16 cellular contexts compared by ENCODE assay signal in the genomic region with DNA sequence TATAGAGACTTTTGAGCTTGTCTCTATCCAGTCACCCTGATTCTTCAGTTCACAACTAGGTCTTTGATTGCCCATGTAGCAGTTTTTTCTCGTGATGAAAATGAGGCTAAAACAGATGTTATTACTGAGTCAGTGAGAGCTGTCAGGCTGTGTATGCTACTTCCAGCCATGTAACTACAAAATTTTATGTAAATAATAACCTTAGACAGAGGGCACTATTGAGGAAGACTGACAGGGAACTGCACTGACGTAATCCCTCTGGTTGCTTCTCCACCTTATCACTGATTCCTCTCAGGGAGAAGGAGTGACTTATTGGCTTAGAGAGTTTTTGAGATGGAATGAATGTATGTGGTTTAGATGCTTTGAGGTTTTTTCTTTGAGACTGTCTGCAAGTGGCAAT.
DNase-seq lines count a peak whose midpoint lies in the region; ATAC-seq, FAIRE-seq and TF ChIP-seq lines count a peak whose summit lies in the region.
"Had no signal": no experiment of that assay in that cellular context is flagged by ENCODE, and none has a peak within 500 bp of the region (broad histone marks: within the 10 kb centered on the region; RNA-seq: fewer than 3 reads in every experiment).

No MANE protein-coding gene starts in this region.

- peak in 1 of 3 experiments; percentile 15; a peak in 1 of 6 replicates for TF ChIP-seq CTCF in K562 (IDR thresholded peaks at IDR 0.05 in 2 of 3, conservative IDR thresholded peaks at IDR 0.05 in 1 of 3; ENCODE audit: insufficient read depth in 2 of 3, low read depth in 1 of 3, low read length in 3 of 3)

- TF ChIP-seq POLR2A in K562 (conservative IDR thresholded peaks at IDR 0.05), result no peak

- H3K9me1 ChIP-seq in K562 (ENCODE audit: control insufficient read depth, insufficient read depth, low read length), result no peaks in the 10 kb centered on the region

- no peaks in the 10 kb centered on the region for H3K27me3 ChIP-seq in K562 (ENCODE audit: control insufficient read depth in 2 of 2, insufficient read depth in 2 of 2, low read length in 2 of 2)

- H3K4me3 ChIP-seq in K562, result no peak overlapping the region

- POLR2A ChIA-PET in K562 (lab: Yijun Ruan, JAX), result no interaction called here
- POLR2A ChIA-PET in activated CD8-positive, alpha-beta T cell treated with anti-CD3 and anti-CD28 coated beads, Interleukin-2, amount 10 ng/mL, durations not matched to agents 7 days and 5 days (lab: Charles Lee), result no interaction called here

- intact Hi-C loops in K562 (cut with micrococcal nuclease), result no loop called here

- DNase-seq in ELF-1 (ENCODE audit: low read depth, low spot score) (peak; percentile 2), KBM-7 (peak; percentile 29), RPMI7951 (ENCODE audit: low read depth) (peak; percentile 15), K562 (ENCODE audit: extremely low read depth in 1 of 4, low spot score in 3 of 4) (peak in 2 of 4 experiments; percentile 28 to 39)
- DNase-seq in activated CD8-positive, alpha-beta T cell treated with anti-CD3 and anti-CD28 coated beads, Interleukin-2, amount 10 ng/mL, durations not matched to agents 7 days and 5 days, result no peak
- DNase-seq: ACHN, AML-193, COR-L47, KG1, NCI-H187, NCI-H69 had no signal

- no peak overlapping the region for H3K27ac Mint-ChIP-seq in activated CD8-positive, alpha-beta T cell treated with anti-CD3 and anti-CD28 coated beads, Interleukin-2, amount 10 ng/mL, durations not matched to agents 7 days and 5 days

- FAIRE-seq in K562 (lab: Jason Lieb, UNC), result peak; percentile 42
- FAIRE-seq: H54 had no signal

- no peaks in the 10 kb centered on the region for H3K27me3 Mint-ChIP-seq in activated CD8-positive, alpha-beta T cell treated with anti-CD3 and anti-CD28 coated beads, Interleukin-2, amount 10 ng/mL, durations not matched to agents 7 days and 5 days (ENCODE audit: low read depth)

- H3K36me3 ChIP-seq in K562 (ENCODE audit: control insufficient read depth, insufficient read depth, low read length), result no peaks in the 10 kb centered on the region

- no peak overlapping the region for H3K4me3 Mint-ChIP-seq in activated CD8-positive, alpha-beta T cell treated with anti-CD3 and anti-CD28 coated beads, Interleukin-2, amount 10 ng/mL, durations not matched to agents 7 days and 5 days

- CTCF ChIA-PET in K562 (lab: Yijun Ruan, JAX; ENCODE audit: low intra/inter-chr PET ratio), result no interaction called here
- CTCF ChIA-PET in activated CD8-positive, alpha-beta T cell treated with anti-CD3 and anti-CD28 coated beads, Interleukin-2, amount 10 ng/mL, durations not matched to agents 7 days and 5 days (lab: Charles Lee), result no interaction called here

- no peak for TF ChIP-seq EP300 in K562 (IDR thresholded peaks at IDR 0.05; ENCODE audit: low read length)

- H4K20me1 ChIP-seq in K562 (replicated peaks; ENCODE audit: control insufficient read depth, insufficient read depth, low read length), result no peaks in the 10 kb centered on the region

- no peaks in the 10 kb centered on the region for H3K9me3 Mint-ChIP-seq in activated CD8-positive, alpha-beta T cell treated with anti-CD3 and anti-CD28 coated beads, Interleukin-2, amount 10 ng/mL, durations not matched to agents 7 days and 5 days (ENCODE audit: insufficient read depth)

- ATAC-seq in K562 (peak; percentile 88), GM21528 (IDR thresholded peaks at IDR 0.05; ENCODE audit: low FRiP score, unreplicated experiment) (no peak), GM21515 (IDR thresholded peaks at IDR 0.05; ENCODE audit: unreplicated experiment) (no peak)
- no peak for ATAC-seq in activated CD8-positive, alpha-beta T cell treated with anti-CD3 and anti-CD28 coated beads, Interleukin-2, amount 10 ng/mL, durations not matched to agents 7 days and 5 days

- no peak overlapping the region for H3K9ac ChIP-seq in K562 (ENCODE audit: insufficient read depth in 1 of 2, low read depth in 2 of 2, low read length in 2 of 2)

- H3K27ac ChIP-seq in K562 (ENCODE audit: extremely low read depth, low read depth, low read length), result no peak overlapping the region
- H3K27ac ChIP-seq: HL-60, RWPE1 had no signal

- H3K4me1 Mint-ChIP-seq in activated CD8-positive, alpha-beta T cell treated with anti-CD3 and anti-CD28 coated beads, Interleukin-2, amount 10 ng/mL, durations not matched to agents 7 days and 5 days (ENCODE audit: low read depth), result no peaks in the 10 kb centered on the region

- TF ChIP-seq RAD21 in K562 (CRISPR knock-in tag; conservative IDR thresholded peaks at IDR 0.05 in 1 of 2, IDR thresholded peaks at IDR 0.05 in 1 of 2), result peak in 1 of 2 experiments; percentile 28; a peak in 1 of 4 replicates

- BruUV-seq in K562 (replicated peaks; lab: Mats Ljungman, UMichigan), result no TSS peak

- 0 out of 5 replicates have a peak, but pooled peaks cover 0 to 7% of the 10 kb centered on the region in 2 experiments for H3K4me1 ChIP-seq in K562 (replicated peaks in 1 of 2; ENCODE audit: control insufficient read depth in 2 of 2, insufficient read depth in 2 of 2, low read length in 2 of 2)

- in situ Hi-C loops in KBM-7 (cut with MboI; ENCODE audit: low pct_unique_long_range_greater_than_20kb, low sequenced_read_pairs) (no loop called here), K562 (cut with MboI) (no loop called here)

- H2AFZ ChIP-seq in K562 (ENCODE audit: low read depth, low read length), result no peak overlapping the region

- H3K36me3 Mint-ChIP-seq in activated CD8-positive, alpha-beta T cell treated with anti-CD3 and anti-CD28 coated beads, Interleukin-2, amount 10 ng/mL, durations not matched to agents 7 days and 5 days (ENCODE audit: low read depth), result no peaks in the 10 kb centered on the region

- H3K4me2 ChIP-seq in K562 (ENCODE audit: insufficient read depth, low read length), result no peak overlapping the region

- H3K79me2 ChIP-seq in K562 (ENCODE audit: control insufficient read depth, insufficient read depth, low read length), result no peaks in the 10 kb centered on the region

- WGBS in K562 (ENCODE audit: insufficient coverage, low coverage, missing lambda C conversion rate), result 3% methylated on average over 2 of the region's 2 CpGs

- no peaks in the 10 kb centered on the region for H3K9me3 ChIP-seq in K562 (replicated peaks; ENCODE audit: control insufficient read depth, insufficient read depth, low read depth, low read length)

TF ChIP-seq in K562, 482 proteins besides CTCF, POLR2A, EP300 and RAD21 (continues in another document):
- no peak for TF ChIP-seq ERF (CRISPR knock-in tag; IDR thresholded peaks at IDR 0.05)
- TF ChIP-seq ZNF253 (CRISPR knock-in tag; conservative IDR thresholded peaks at IDR 0.05), result no peak
- no peak for TF ChIP-seq TAF1 (IDR thresholded peaks at IDR 0.05; ENCODE audit: control insufficient read depth, extremely low read depth, insufficient read depth, low read length, severe bottlenecking)
- TF ChIP-seq, protein P1, sequence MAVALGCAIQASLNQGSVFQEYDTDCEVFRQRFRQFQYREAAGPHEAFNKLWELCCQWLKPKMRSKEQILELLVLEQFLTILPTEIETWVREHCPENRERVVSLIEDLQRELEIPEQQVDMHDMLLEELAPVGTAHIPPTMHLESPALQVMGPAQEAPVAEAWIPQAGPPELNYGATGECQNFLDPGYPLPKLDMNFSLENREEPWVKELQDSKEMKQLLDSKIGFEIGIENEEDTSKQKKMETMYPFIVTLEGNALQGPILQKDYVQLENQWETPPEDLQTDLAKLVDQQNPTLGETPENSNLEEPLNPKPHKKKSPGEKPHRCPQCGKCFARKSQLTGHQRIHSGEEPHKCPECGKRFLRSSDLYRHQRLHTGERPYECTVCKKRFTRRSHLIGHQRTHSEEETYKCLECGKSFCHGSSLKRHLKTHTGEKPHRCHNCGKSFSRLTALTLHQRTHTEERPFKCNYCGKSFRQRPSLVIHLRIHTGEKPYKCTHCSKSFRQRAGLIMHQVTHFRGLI (CRISPR knock-in tag; IDR thresholded peaks at IDR 0.05), result no peak
- no peak for TF ChIP-seq ZNF589 (CRISPR knock-in tag; IDR thresholded peaks at IDR 0.05; ENCODE audit: low read depth)
- no peak for TF ChIP-seq NCOA1 (IDR thresholded peaks at IDR 0.05; ENCODE audit: low read depth)
- TF ChIP-seq HNRNPLL (IDR thresholded peaks at IDR 0.05; ENCODE audit: low read depth, low read length, poor library complexity, severe bottlenecking), result no peak
- TF ChIP-seq SAP30 (IDR thresholded peaks at IDR 0.05; ENCODE audit: borderline replicate concordance, insufficient read depth, low read depth, low read length, poor library complexity, severe bottlenecking), result no peak
- TF ChIP-seq ZNF143 (CRISPR knock-in tag; IDR thresholded peaks at IDR 0.05), result no peak
- TF ChIP-seq SIN3A (IDR thresholded peaks at IDR 0.05; ENCODE audit: borderline replicate concordance in 2 of 2, control insufficient read depth in 1 of 2, low read depth in 2 of 2, low read length in 2 of 2), result no peak
- no peak for TF ChIP-seq ELF4 (CRISPR knock-in tag; IDR thresholded peaks at IDR 0.05)
- TF ChIP-seq, protein P2, sequence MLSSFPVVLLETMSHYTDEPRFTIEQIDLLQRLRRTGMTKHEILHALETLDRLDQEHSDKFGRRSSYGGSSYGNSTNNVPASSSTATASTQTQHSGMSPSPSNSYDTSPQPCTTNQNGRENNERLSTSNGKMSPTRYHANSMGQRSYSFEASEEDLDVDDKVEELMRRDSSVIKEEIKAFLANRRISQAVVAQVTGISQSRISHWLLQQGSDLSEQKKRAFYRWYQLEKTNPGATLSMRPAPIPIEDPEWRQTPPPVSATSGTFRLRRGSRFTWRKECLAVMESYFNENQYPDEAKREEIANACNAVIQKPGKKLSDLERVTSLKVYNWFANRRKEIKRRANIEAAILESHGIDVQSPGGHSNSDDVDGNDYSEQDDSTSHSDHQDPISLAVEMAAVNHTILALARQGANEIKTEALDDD (IDR thresholded peaks at IDR 0.05), result no peak
- peak; percentile 48 for TF ChIP-seq MEIS2 (IDR thresholded peaks at IDR 0.05; ENCODE audit: partially characterized antibody)
- TF ChIP-seq, protein P3, sequence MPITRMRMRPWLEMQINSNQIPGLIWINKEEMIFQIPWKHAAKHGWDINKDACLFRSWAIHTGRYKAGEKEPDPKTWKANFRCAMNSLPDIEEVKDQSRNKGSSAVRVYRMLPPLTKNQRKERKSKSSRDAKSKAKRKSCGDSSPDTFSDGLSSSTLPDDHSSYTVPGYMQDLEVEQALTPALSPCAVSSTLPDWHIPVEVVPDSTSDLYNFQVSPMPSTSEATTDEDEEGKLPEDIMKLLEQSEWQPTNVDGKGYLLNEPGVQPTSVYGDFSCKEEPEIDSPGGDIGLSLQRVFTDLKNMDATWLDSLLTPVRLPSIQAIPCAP (CRISPR knock-in tag; IDR thresholded peaks at IDR 0.05; ENCODE audit: borderline replicate concordance), result no peak
- TF ChIP-seq TAF9B (IDR thresholded peaks at IDR 0.05; ENCODE audit: partially characterized antibody), result no peak
- TF ChIP-seq ETS2 (tag; IDR thresholded peaks at IDR 0.05; ENCODE audit: borderline replicate concordance, poor library complexity, severe bottlenecking), result no peak
- no peak for TF ChIP-seq ZNF175 (CRISPR knock-in tag; IDR thresholded peaks at IDR 0.05; ENCODE audit: low read depth)
